In the genomic region with DNA sequence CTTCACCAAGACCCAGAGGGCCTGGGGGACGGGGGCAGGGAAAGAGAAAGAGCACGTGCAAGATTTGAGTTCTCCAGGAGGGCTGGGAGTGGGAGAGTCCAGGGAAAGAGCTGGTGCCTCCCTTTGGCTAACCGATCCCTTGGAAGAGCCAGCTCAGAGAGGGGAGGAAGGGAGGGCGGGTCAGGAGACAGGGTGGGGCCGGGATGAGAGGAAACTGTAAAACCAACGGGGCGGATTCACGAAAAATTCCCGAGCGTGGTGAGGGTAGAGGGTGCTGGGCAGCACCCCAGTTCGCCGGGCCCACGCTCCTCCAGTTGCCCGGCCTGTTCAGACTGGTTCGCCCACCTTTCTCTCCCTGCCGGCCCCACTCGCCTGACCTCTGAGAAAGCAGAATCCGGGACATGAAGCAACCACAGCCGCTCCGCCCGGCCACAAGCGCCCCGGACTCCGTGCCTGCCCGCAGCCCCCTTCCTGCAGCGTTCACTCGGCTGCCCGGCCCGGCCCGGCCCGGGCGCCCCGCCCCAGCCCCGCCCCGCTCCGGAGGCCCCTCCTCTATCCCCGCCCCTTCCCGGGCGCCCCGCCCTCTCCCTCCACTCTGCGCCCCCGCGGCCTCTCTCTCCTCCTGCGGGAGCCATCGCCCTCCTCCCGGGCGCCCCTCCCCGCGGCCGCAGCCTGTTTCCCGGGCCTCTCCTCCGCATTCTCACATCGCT, we compare ENCODE assay signal across 8 cellular contexts.
A peak's percentile ranks its signal among the peaks of the same experiment; 100 is the strongest.
DNase-seq lines count a peak whose midpoint lies in the region; ATAC-seq and TF ChIP-seq lines count a peak whose summit lies in the region.

No MANE protein-coding gene starts in this region.

- in situ Hi-C loops in KBM-7 (cut with MboI; ENCODE audit: low pct_unique_long_range_greater_than_20kb, low sequenced_read_pairs) = no loop called here

- peaks cover 14 to 61% of the 10 kb centered on the region in 2 donors for H3K27me3 Mint-ChIP-seq in CD8-positive, alpha-beta memory T cell
- H3K27me3 Mint-ChIP-seq in T-cell = peaks cover 14 to 15% of the 10 kb centered on the region in 2 donors

- H3K4me1 ChIP-seq in CD8-positive, alpha-beta memory T cell (ENCODE audit: insufficient read depth, low read length) = no peaks in the 10 kb centered on the region
- H3K4me1 ChIP-seq in adrenal gland (replicated peaks in 1 of 2) = peaks cover 24 to 52% of the 10 kb centered on the region in 2 donors
- H3K4me1 ChIP-seq in heart left ventricle = peaks cover 1 to 43% (median 23%) of the 10 kb centered on the region in 12 donors
- peaks cover 0 to 67% (median 15%) of the 10 kb centered on the region in 4 donors for H3K4me1 ChIP-seq in tibial nerve

- peak overlapping the region; percentile 47 to 86 (median 69) for H3K4me3 Mint-ChIP-seq in CD8-positive, alpha-beta memory T cell
- peak overlapping the region; percentile 62 to 75 (median 70) for H3K4me3 Mint-ChIP-seq in T-cell

- H3K4me3 ChIP-seq in CD8-positive, alpha-beta memory T cell (ENCODE audit: low read length) = no peak overlapping the region
- H3K4me3 ChIP-seq in adrenal gland (peak overlapping the region in 2 of 4 donors; percentile 50 to 58), heart left ventricle (peak overlapping the region; percentile 41 to 96 (median 68)), tibial nerve (peak overlapping the region; percentile 45 to 61 (median 58))

- H3K9me3 ChIP-seq in CD8-positive, alpha-beta memory T cell (ENCODE audit: low read length) = no peaks in the 10 kb centered on the region
- H3K9me3 ChIP-seq in adrenal gland (replicated peaks in 1 of 3) (no peaks in the 10 kb centered on the region), heart left ventricle (no peaks in the 10 kb centered on the region), tibial nerve (no peaks in the 10 kb centered on the region)

- CTCF ChIA-PET in CD8-positive, alpha-beta memory T cell (lab: Charles Lee) = no interaction called here
- CTCF ChIA-PET in T-cell (lab: Charles Lee) = interaction anchor here in 1 of 2 donors (0.6 kb wide), 1 partner anchor 1297 kb away, joined by 3 read pairs; no protein-coding TSS in a partner anchor

- ATAC-seq in GM21526 (IDR thresholded peaks at IDR 0.05; ENCODE audit: low FRiP score, unreplicated experiment) (peak; percentile 88), T-cell (replicated peaks in 1 of 4) (peak; percentile 89 to 95 (median 91)), heart left ventricle (peak; percentile 93 to 98 (median 96))

- H3K27ac ChIP-seq in CD8-positive, alpha-beta memory T cell (ENCODE audit: low read depth, low read length) = no peak overlapping the region
- H3K27ac ChIP-seq in adrenal gland (peak overlapping the region; percentile 48 to 95 (median 90)), heart left ventricle (peak overlapping the region; percentile 80 to 96 (median 90)), tibial nerve (peak overlapping the region; percentile 54 to 87 (median 86))

- H3K4me1 Mint-ChIP-seq in CD8-positive, alpha-beta memory T cell = peaks cover 3 to 15% (median 5%) of the 10 kb centered on the region in 3 donors
- H3K4me1 Mint-ChIP-seq in T-cell = peaks cover 5 to 10% (median 5%) of the 10 kb centered on the region in 3 donors

- intact Hi-C loops in adrenal gland (cut with DNase I) (no loop called here), heart left ventricle (cut with DNase I) (loop anchor here in 3 of 10 donors (5.0 to 10.0 kb wide), 4 partner anchors 89 to 283 kb away; a partner anchor contains a TSS)

- DNase-seq in CD8-positive, alpha-beta memory T cell = peak in 4 of 5 donors; percentile 28 to 54 (median 50)
- DNase-seq in KBM-7 (peak; percentile 67), T-cell (peak in 32 of 34 experiments; percentile 6 to 55 (median 32)), adrenal gland (peak; percentile 91 to 93 (median 92)), heart left ventricle (peak; percentile 86 to 90 (median 89)), pons (ENCODE audit: low spot score) (peak; percentile 38), tibial nerve (ENCODE audit: low spot score in 2 of 2) (peak; percentile 59 to 63)

- no peaks in the 10 kb centered on the region for H3K9me3 Mint-ChIP-seq in CD8-positive, alpha-beta memory T cell
- H3K9me3 Mint-ChIP-seq in T-cell = no peaks in the 10 kb centered on the region

- TF ChIP-seq POLR2A in adrenal gland (IDR thresholded peaks at IDR 0.05) (peak; percentile 69 to 87), heart left ventricle (IDR thresholded peaks at IDR 0.05) (peak in 1 of 2 donors; percentile 52), tibial nerve (IDR thresholded peaks at IDR 0.05) (peak in 1 of 2 donors; percentile 30)

- H3K36me3 ChIP-seq in CD8-positive, alpha-beta memory T cell (ENCODE audit: insufficient read depth, low read length) = no peaks in the 10 kb centered on the region
- H3K36me3 ChIP-seq in adrenal gland (replicated peaks in 1 of 2) (no peaks in the 10 kb centered on the region), heart left ventricle (no peaks in the 10 kb centered on the region), tibial nerve (no peaks in the 10 kb centered on the region)

- TF ChIP-seq EP300 in tibial nerve (IDR thresholded peaks at IDR 0.05) = peak in 1 of 2 donors; percentile 41

- H3K27me3 ChIP-seq in CD8-positive, alpha-beta memory T cell (ENCODE audit: insufficient read depth, low read length, poor library complexity, severe bottlenecking) = no peaks in the 10 kb centered on the region
- H3K27me3 ChIP-seq in adrenal gland = no peaks in the 10 kb centered on the region
- no peaks in the 10 kb centered on the region for H3K27me3 ChIP-seq in heart left ventricle
- H3K27me3 ChIP-seq in tibial nerve = no peaks in the 10 kb centered on the region

- POLR2A ChIA-PET in CD8-positive, alpha-beta memory T cell (lab: Charles Lee) = no interaction called here
- POLR2A ChIA-PET in T-cell (lab: Charles Lee) = interaction anchor here in 1 of 2 donors (0.6 kb wide), 1 partner anchor 23 kb away, joined by 5 read pairs; no protein-coding TSS in a partner anchor

- 1 to 3% (median 2%) methylated on average over 24 to 53 of the region's 53 CpGs for WGBS in adrenal gland, 4 donors
- 1 to 6% (median 2%) methylated on average over 14 to 53 of the region's 53 CpGs for WGBS in heart left ventricle, 4 donors
- 3 to 5% methylated on average over 17 to 23 of the region's 53 CpGs for WGBS in tibial nerve, 2 donors

- H3K27ac Mint-ChIP-seq in CD8-positive, alpha-beta memory T cell = no peak overlapping the region
- no peak overlapping the region for H3K27ac Mint-ChIP-seq in T-cell

- H3K36me3 Mint-ChIP-seq in CD8-positive, alpha-beta memory T cell = no peaks in the 10 kb centered on the region
- no peaks in the 10 kb centered on the region for H3K36me3 Mint-ChIP-seq in T-cell

- TF ChIP-seq CTCF in adrenal gland (IDR thresholded peaks at IDR 0.05) (no peak), heart left ventricle (IDR thresholded peaks at IDR 0.05) (no peak), tibial nerve (IDR thresholded peaks at IDR 0.05) (no peak)

Comparison
In these comparisons a context has a peak if more than half of its experiments do, and no peak if none do; other contexts are left out.
1. DNase-seq: peak in every context shown above with its lines; median percentile 92 in adrenal gland; 89 in heart left ventricle; 67 in KBM-7; 61 in tibial nerve; 50 in CD8-positive, alpha-beta memory T cell; 38 in pons; 32 in T-cell.